In genomic region chr13:95153647-95154405, GRCh38 we compare ENCODE assay signal across 1 cellular context.
TF ChIP-seq lines count a peak whose summit lies in the region.

No MANE protein-coding gene starts in this region.

TF ChIP-seq in HEK293, 187 proteins besides CTCF, POLR2A, EP300 and RAD21 (continued from another document):
- TF ChIP-seq ATF2 (tag by site-specific recombination; IDR thresholded peaks at IDR 0.05; ENCODE audit: low read depth) (peak; percentile 76), ZNF843 (tag by site-specific recombination; IDR thresholded peaks at IDR 0.05) (peak; percentile 67)
TF ChIP-seq in HEK293: peak in this region for 11.
